1 cellular context compared by ENCODE assay signal in genomic region chr14:53925201-53925766, GRCh38.
TF ChIP-seq lines count a peak whose summit lies in the region.

No MANE protein-coding gene starts in this region.

TF ChIP-seq in H1, 55 proteins besides CTCF, POLR2A, EP300 and RAD21:
- no peak for TF ChIP-seq RNF2 (IDR thresholded peaks at IDR 0.05; ENCODE audit: borderline replicate concordance, low read depth, low read length, missing control alignments, poor library complexity, severe bottlenecking)
- TF ChIP-seq SAP30 (IDR thresholded peaks at IDR 0.05; ENCODE audit: insufficient read depth, insufficient replicate concordance, low read length) = no peak
- TF ChIP-seq USF2 (IDR thresholded peaks at IDR 0.05; ENCODE audit: low read length) = no peak
- TF ChIP-seq SIN3A (conservative IDR thresholded peaks at IDR 0.05 in 1 of 2, IDR thresholded peaks at IDR 0.05 in 1 of 2; ENCODE audit: low read depth in 1 of 2, low read length in 2 of 2) = no peak
- TF ChIP-seq HDAC6 (IDR thresholded peaks at IDR 0.05; ENCODE audit: low read depth, low read length) = no peak
- no peak for TF ChIP-seq ZNF274 (IDR thresholded peaks at IDR 0.05; ENCODE audit: borderline replicate concordance, extremely low read depth, low read length)
- no peak for TF ChIP-seq CHD1 (IDR thresholded peaks at IDR 0.05; ENCODE audit: low read depth, low read length)
- no peak for TF ChIP-seq YY1 (IDR thresholded peaks at IDR 0.05; ENCODE audit: low read depth, low read length)
- no peak for TF ChIP-seq SIRT6 (IDR thresholded peaks at IDR 0.05; ENCODE audit: low read length)
- no peak for TF ChIP-seq GTF2F1 (IDR thresholded peaks at IDR 0.05; ENCODE audit: borderline replicate concordance, low read depth, low read length)
- TF ChIP-seq RXRA (IDR thresholded peaks at IDR 0.05; ENCODE audit: insufficient read depth, low read depth, low read length) = no peak
- no peak for TF ChIP-seq CHD2 (IDR thresholded peaks at IDR 0.05; ENCODE audit: low read length)
- no peak for TF ChIP-seq PHF8 (conservative IDR thresholded peaks at IDR 0.05; ENCODE audit: low read depth, low read length)
- no peak for TF ChIP-seq MAX (IDR thresholded peaks at IDR 0.05)
- no peak for TF ChIP-seq E2F6 (IDR thresholded peaks at IDR 0.05)
- no peak for TF ChIP-seq SP4 (IDR thresholded peaks at IDR 0.05; ENCODE audit: low read length)
- TF ChIP-seq HDAC2 (IDR thresholded peaks at IDR 0.05; ENCODE audit: borderline replicate concordance in 1 of 2, low read depth in 2 of 2, low read length in 2 of 2) = no peak
- no peak for TF ChIP-seq CTBP2 (IDR thresholded peaks at IDR 0.05; ENCODE audit: borderline replicate concordance, insufficient read depth, insufficient read length, low read length)
